Comparison of ENCODE assay signal across 29 cellular contexts in genomic region chr11:8369592-8370205, GRCh38.
"Had no signal": no experiment of that assay in that cellular context is flagged by ENCODE, and none has a peak within 500 bp of the region (broad histone marks: within the 10 kb centered on the region; RNA-seq: fewer than 3 reads in every experiment).

No MANE protein-coding gene starts in this region.

- H3K36me3 ChIP-seq: adrenal gland, breast epithelium, cardiac muscle cell, esophagus squamous epithelium, gastroesophageal sphincter had no signal

- DNase-seq: activated CD4-positive, alpha-beta memory T cell treated with anti-CD3 and anti-CD28 coated beads, Interleukin-2, amount 10 ng/mL, durations not matched to agents 7 days and 5 days; activated CD4-positive, alpha-beta T cell treated with anti-CD3 and anti-CD28 coated beads for 1 hour; activated CD4-positive, alpha-beta T cell treated with anti-CD3 and anti-CD28 coated beads for 4 hours; activated CD4-positive, alpha-beta T cell treated with anti-CD3 and anti-CD28 coated beads, Interleukin-2, amount 10 ng/mL, durations not matched to agents 7 days and 5 days; activated CD4-positive, alpha-beta T cell treated with anti-CD3 and anti-CD28 coated beads, Interleukin-2, amount 50 U/mL, for 4 hours; activated CD4-positive, CD25-positive, alpha-beta regulatory T cell; activated CD8-positive, alpha-beta memory T cell treated with anti-CD3 and anti-CD28 coated beads, Interleukin-2, amount 50 U/mL, for 48 hours; activated naive CD4-positive, alpha-beta T cell treated with anti-CD3 and anti-CD28 coated beads for 36 hours; activated naive CD8-positive, alpha-beta T cell treated with anti-CD3 and anti-CD28 coated beads for 36 hours; activated naive CD8-positive, alpha-beta T cell treated with anti-CD3 and anti-CD28 coated beads, Interleukin-2, amount 50 U/mL, for 24 hours; activated T-cell treated with anti-CD3 and anti-CD28 coated beads for 4 hours; activated T-cell treated with anti-CD3 and anti-CD28 coated beads, Interleukin-2, amount 50 U/mL, for 24 hours; activated T-cell treated with anti-CD3 and anti-CD28 coated beads, Interleukin-2, amount 50 U/mL, for 72 hours; adrenal gland; amygdala; body of pancreas; cortex of kidney; dermis blood vessel endothelial cell; effector CD4-positive, alpha-beta T cell; effector memory CD8-positive, alpha-beta T cell; esophagus squamous epithelium; foreskin melanocyte; T-helper 2 cell had no signal

- H3K27me3 ChIP-seq: adrenal gland, body of pancreas, breast epithelium, cardiac muscle cell, esophagus squamous epithelium, gastroesophageal sphincter had no signal

- H3K27ac ChIP-seq: adrenal gland, body of pancreas, breast epithelium, cardiac muscle cell, epithelial cell of prostate, esophagus squamous epithelium, gastroesophageal sphincter had no signal

- H3K4me3 ChIP-seq: adrenal gland, body of pancreas, breast epithelium, cardiac muscle cell, esophagus squamous epithelium, gastroesophageal sphincter had no signal

- H3K4me3 Mint-ChIP-seq: activated CD4-positive, alpha-beta memory T cell treated with anti-CD3 and anti-CD28 coated beads, Interleukin-2, amount 10 ng/mL, durations not matched to agents 7 days and 5 days; activated CD4-positive, alpha-beta T cell treated with anti-CD3 and anti-CD28 coated beads, Interleukin-2, amount 10 ng/mL, durations not matched to agents 7 days and 5 days; activated naive CD4-positive, alpha-beta T cell treated with anti-CD3 and anti-CD28 coated beads for 36 hours; activated naive CD4-positive, alpha-beta T cell treated with anti-CD3 and anti-CD28 coated beads, Interleukin-2, amount 50 U/mL, for 24 hours; activated naive CD8-positive, alpha-beta T cell treated with anti-CD3 and anti-CD28 coated beads for 36 hours; activated naive CD8-positive, alpha-beta T cell treated with anti-CD3 and anti-CD28 coated beads, Interleukin-2, amount 50 U/mL, for 24 hours; activated T-cell treated with anti-CD3 and anti-CD28 coated beads, Interleukin-2, amount 50 U/mL, for 24 hours; activated T-cell treated with anti-CD3 and anti-CD28 coated beads, Interleukin-2, amount 50 U/mL, for 72 hours; central memory CD8-positive, alpha-beta T cell; effector memory CD8-positive, alpha-beta T cell had no signal

- H3K27me3 Mint-ChIP-seq: activated CD4-positive, alpha-beta memory T cell treated with anti-CD3 and anti-CD28 coated beads, Interleukin-2, amount 10 ng/mL, durations not matched to agents 7 days and 5 days; activated naive CD8-positive, alpha-beta T cell treated with anti-CD3 and anti-CD28 coated beads for 36 hours; activated naive CD8-positive, alpha-beta T cell treated with anti-CD3 and anti-CD28 coated beads, Interleukin-2, amount 50 U/mL, for 24 hours; activated T-cell treated with anti-CD3 and anti-CD28 coated beads, Interleukin-2, amount 50 U/mL, for 24 hours; central memory CD8-positive, alpha-beta T cell had no signal

- H3K4me1 Mint-ChIP-seq: activated CD4-positive, alpha-beta memory T cell treated with anti-CD3 and anti-CD28 coated beads, Interleukin-2, amount 10 ng/mL, durations not matched to agents 7 days and 5 days; activated CD4-positive, alpha-beta T cell treated with anti-CD3 and anti-CD28 coated beads, Interleukin-2, amount 10 ng/mL, durations not matched to agents 7 days and 5 days; activated naive CD4-positive, alpha-beta T cell treated with anti-CD3 and anti-CD28 coated beads, Interleukin-2, amount 50 U/mL, for 24 hours; activated naive CD8-positive, alpha-beta T cell treated with anti-CD3 and anti-CD28 coated beads for 36 hours; activated naive CD8-positive, alpha-beta T cell treated with anti-CD3 and anti-CD28 coated beads, Interleukin-2, amount 50 U/mL, for 24 hours; central memory CD8-positive, alpha-beta T cell had no signal

- H3K4me1 ChIP-seq: adrenal gland, body of pancreas, breast epithelium, esophagus squamous epithelium, gastroesophageal sphincter had no signal

- H3K27ac Mint-ChIP-seq: activated CD4-positive, alpha-beta memory T cell treated with anti-CD3 and anti-CD28 coated beads, Interleukin-2, amount 10 ng/mL, durations not matched to agents 7 days and 5 days; activated CD4-positive, alpha-beta T cell treated with anti-CD3 and anti-CD28 coated beads, Interleukin-2, amount 10 ng/mL, durations not matched to agents 7 days and 5 days; activated naive CD4-positive, alpha-beta T cell treated with anti-CD3 and anti-CD28 coated beads for 36 hours; activated naive CD4-positive, alpha-beta T cell treated with anti-CD3 and anti-CD28 coated beads, Interleukin-2, amount 50 U/mL, for 24 hours; activated naive CD8-positive, alpha-beta T cell treated with anti-CD3 and anti-CD28 coated beads for 36 hours; activated naive CD8-positive, alpha-beta T cell treated with anti-CD3 and anti-CD28 coated beads, Interleukin-2, amount 50 U/mL, for 24 hours; activated T-cell treated with anti-CD3 and anti-CD28 coated beads, Interleukin-2, amount 50 U/mL, for 24 hours; activated T-cell treated with anti-CD3 and anti-CD28 coated beads, Interleukin-2, amount 50 U/mL, for 72 hours; effector memory CD8-positive, alpha-beta T cell had no signal

- H3K9me3 ChIP-seq: adrenal gland, body of pancreas, breast epithelium, esophagus squamous epithelium, gastroesophageal sphincter had no signal

- H3K9me3 Mint-ChIP-seq: activated CD4-positive, alpha-beta memory T cell treated with anti-CD3 and anti-CD28 coated beads, Interleukin-2, amount 10 ng/mL, durations not matched to agents 7 days and 5 days; activated CD4-positive, alpha-beta T cell treated with anti-CD3 and anti-CD28 coated beads, Interleukin-2, amount 10 ng/mL, durations not matched to agents 7 days and 5 days; activated naive CD4-positive, alpha-beta T cell treated with anti-CD3 and anti-CD28 coated beads for 36 hours; activated naive CD4-positive, alpha-beta T cell treated with anti-CD3 and anti-CD28 coated beads, Interleukin-2, amount 50 U/mL, for 24 hours; activated naive CD8-positive, alpha-beta T cell treated with anti-CD3 and anti-CD28 coated beads for 36 hours; activated naive CD8-positive, alpha-beta T cell treated with anti-CD3 and anti-CD28 coated beads, Interleukin-2, amount 50 U/mL, for 24 hours; activated T-cell treated with anti-CD3 and anti-CD28 coated beads, Interleukin-2, amount 50 U/mL, for 24 hours; activated T-cell treated with anti-CD3 and anti-CD28 coated beads, Interleukin-2, amount 50 U/mL, for 72 hours; central memory CD8-positive, alpha-beta T cell; effector memory CD8-positive, alpha-beta T cell had no signal

- H3K36me3 Mint-ChIP-seq: activated naive CD4-positive, alpha-beta T cell treated with anti-CD3 and anti-CD28 coated beads, Interleukin-2, amount 50 U/mL, for 24 hours; activated naive CD8-positive, alpha-beta T cell treated with anti-CD3 and anti-CD28 coated beads for 36 hours had no signal
